In the genomic region with DNA sequence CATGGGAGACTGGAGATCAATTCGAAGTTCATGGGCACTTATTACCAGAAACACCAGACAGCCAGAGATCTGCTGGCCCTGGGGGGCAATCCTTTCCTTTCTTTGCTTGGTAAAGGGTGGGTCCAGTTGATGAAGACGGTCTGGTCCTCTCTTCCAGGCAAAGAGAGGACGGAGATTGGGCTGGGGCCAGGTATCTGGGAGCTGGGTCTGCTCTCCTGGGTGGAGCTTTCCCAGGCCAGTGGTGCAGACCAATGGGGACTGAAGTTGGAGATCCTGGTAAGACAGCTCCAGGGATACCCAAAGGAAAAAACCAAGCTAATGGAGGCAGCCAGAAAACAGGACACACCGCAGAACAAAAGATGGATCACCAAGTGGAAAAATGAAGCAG, we compare ENCODE assay signal across 12 cellular contexts. TPM values are rescaled to one million over a fixed set of nuclear protein-coding genes. Genes with fewer than 3 reads are reported as not detected.
DNase-seq lines count a peak whose midpoint lies in the region; ATAC-seq, FAIRE-seq and TF ChIP-seq lines count a peak whose summit lies in the region.
"Had no signal": no experiment of that assay in that cellular context is flagged by ENCODE, and none has a peak within 500 bp of the region (broad histone marks: within the 10 kb centered on the region; RNA-seq: fewer than 3 reads in every experiment).

No MANE protein-coding gene starts in this region.

- H3K36me3 ChIP-seq in ascending aorta (peaks cover 15 to 17% of the 10 kb centered on the region in 2 donors), lung (ENCODE audit: control insufficient read depth in 2 of 2, insufficient read depth in 2 of 2, low read length in 2 of 2) (peaks cover 9 to 20% of the 10 kb centered on the region in 2 donors), stomach (peaks cover 9 to 27% (median 20%) of the 10 kb centered on the region in 4 donors)

- H3K9me3 ChIP-seq in ascending aorta, result no peaks in the 10 kb centered on the region
- no peaks in the 10 kb centered on the region for H3K9me3 ChIP-seq in lung (ENCODE audit: control insufficient read depth in 2 of 2, insufficient read depth in 1 of 2, low read length in 1 of 2)
- H3K9me3 ChIP-seq in stomach, result no peaks in the 10 kb centered on the region

- H3K27ac ChIP-seq in ascending aorta (peak overlapping the region; percentile 31 to 57), lung (ENCODE audit: low read depth in 1 of 2, low read length in 1 of 2) (peak overlapping the region; percentile 16 to 18), stomach (peak overlapping the region in 4 of 5 donors; percentile 20 to 76 (median 72))

- no peak for TF ChIP-seq EP300 in stomach (IDR thresholded peaks at IDR 0.05)

- ATAC-seq in lung (ENCODE audit: insufficient read depth, low FRiP score), result no peak
- ATAC-seq: K562 had no signal

- TF ChIP-seq POLR2A in H54 (IDR thresholded peaks at IDR 0.05; ENCODE audit: low read depth, low read length) (no peak), stomach (IDR thresholded peaks at IDR 0.05) (no peak)

- intact Hi-C loops in ascending aorta (cut with DNase I), result no loop called here
- intact Hi-C loops in stomach (cut with DNase I; ENCODE audit: low total_unique reads), result no loop called here

- TF ChIP-seq CTCF in ascending aorta (IDR thresholded peaks at IDR 0.05) (no peak), lung (IDR thresholded peaks at IDR 0.05; ENCODE audit: control extremely low read depth, extremely low read depth) (no peak), stomach (IDR thresholded peaks at IDR 0.05) (no peak), D721Med (IDR thresholded peaks at IDR 0.05; ENCODE audit: insufficient read depth, missing control alignments) (no peak)

- 87 to 92% methylated on average over 4 of the region's 4 CpGs for WGBS in lung, 2 donors
- WGBS in stomach, 5 donors, result 68 to 96% (median 77%) methylated on average over 4 of the region's 4 CpGs

- no peaks in the 10 kb centered on the region for H3K4me1 ChIP-seq in ascending aorta
- peaks cover 12 to 22% of the 10 kb centered on the region in 2 donors for H3K4me1 ChIP-seq in lung (ENCODE audit: control insufficient read depth in 2 of 2, insufficient read depth in 2 of 2, low read length in 2 of 2)
- H3K4me1 ChIP-seq in stomach, result peaks cover 0 to 69% (median 18%) of the 10 kb centered on the region in 4 donors

- FAIRE-seq in H54 (lab: Jason Lieb, UNC), result no peak
- FAIRE-seq in D721Med (lab: Jason Lieb, UNC), result no peak
- FAIRE-seq: K562 had no signal

- H3K27me3 ChIP-seq in ascending aorta, result no peaks in the 10 kb centered on the region
- no peaks in the 10 kb centered on the region for H3K27me3 ChIP-seq in lung (ENCODE audit: control insufficient read depth, insufficient read depth)
- H3K27me3 ChIP-seq in stomach, result no peaks in the 10 kb centered on the region

- peak; percentile 26 for DNase-seq in H54 (ENCODE audit: insufficient read length, low spot score)
- no peak for DNase-seq in ascending aorta (ENCODE audit: low spot score in 2 of 2)
- no peak for DNase-seq in lung (ENCODE audit: low spot score)
- DNase-seq in stomach, result no peak
- no peak for DNase-seq in superior temporal gyrus (ENCODE audit: extremely low spot score)
- no peak for DNase-seq in SW480 (ENCODE audit: low spot score)
- no peak for DNase-seq in D721Med (ENCODE audit: insufficient read length, low spot score)
- no peak for DNase-seq in HK-2 (ENCODE audit: unreplicated experiment)
- DNase-seq: cortex of kidney, NCI-H1436 treated with DMSO at 0.1 percent for 48 hours, NCI-H524 had no signal

- H3K4me3 ChIP-seq in ascending aorta (no peak overlapping the region), lung (no peak overlapping the region), stomach (no peak overlapping the region)
- H3K4me3 ChIP-seq: K562 had no signal

RNA-seq across cellular contexts. Expression of a gene that starts 18.3 kb away (rescaled TPM):
- total RNA-seq in ascending aorta (20.0 TPM), lung (10 to 100 TPM; 22.0 to 46.1 TPM), stomach (10 to 100 TPM in 2 of 5 donors, 1 to 10 TPM in 3; 2.3 to 18.3 (median 7.0) TPM)
- polyA plus RNA-seq in lung (10 to 100 TPM; 11.5 to 21.0 TPM), stomach (1 to 10 TPM; 4.2 to 6.0 (median 4.7) TPM)

RNA-seq across cellular contexts. Expression of a gene that starts 44.4 kb away (rescaled TPM):
- total RNA-seq in ascending aorta (0.43 TPM), lung (10 to 100 TPM; 33.1 to 38.1 TPM), stomach (10 to 100 TPM in 2 of 5 donors, 1 to 10 TPM in 2, not detected in 1; 2.9 to 25.7 (median 11.8) TPM)
- polyA plus RNA-seq in lung (10 to 100 TPM; 45.0 to 90.1 TPM), stomach (10 to 100 TPM; 49.2 to 56.5 (median 53.6) TPM)

Comparison
In these comparisons a context has a peak if more than half of its experiments do, and no peak if none do; other contexts are left out.
1. H3K27ac ChIP-seq: peak in every context shown above with its lines; median percentile 72 in stomach; 44 in ascending aorta; 17 in lung.